ENCODE assay signal across 1 cellular context in genomic region chr12:124881123-124881522, GRCh38.
TF ChIP-seq lines count a peak whose summit lies in the region.

No MANE protein-coding gene starts in this region.

TF ChIP-seq in GM23338, 12 proteins besides CTCF, POLR2A, EP300 and RAD21 (continued from another document):
- TF ChIP-seq, protein P1, sequence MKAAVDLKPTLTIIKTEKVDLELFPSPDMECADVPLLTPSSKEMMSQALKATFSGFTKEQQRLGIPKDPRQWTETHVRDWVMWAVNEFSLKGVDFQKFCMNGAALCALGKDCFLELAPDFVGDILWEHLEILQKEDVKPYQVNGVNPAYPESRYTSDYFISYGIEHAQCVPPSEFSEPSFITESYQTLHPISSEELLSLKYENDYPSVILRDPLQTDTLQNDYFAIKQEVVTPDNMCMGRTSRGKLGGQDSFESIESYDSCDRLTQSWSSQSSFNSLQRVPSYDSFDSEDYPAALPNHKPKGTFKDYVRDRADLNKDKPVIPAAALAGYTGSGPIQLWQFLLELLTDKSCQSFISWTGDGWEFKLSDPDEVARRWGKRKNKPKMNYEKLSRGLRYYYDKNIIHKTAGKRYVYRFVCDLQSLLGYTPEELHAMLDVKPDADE (IDR thresholded peaks at IDR 0.05), result no peak
- no peak for TF ChIP-seq STAT1 (IDR thresholded peaks at IDR 0.05; ENCODE audit: unreplicated experiment)
